8 cellular contexts compared by ENCODE assay signal in genomic region chr19:45817010-45817724, GRCh38. TPM values are rescaled to one million over a fixed set of nuclear protein-coding genes. Genes with fewer than 3 reads are reported as not detected.
A peak's percentile ranks its signal among the peaks of the same experiment; 100 is the strongest.
DNase-seq lines count a peak whose midpoint lies in the region; ATAC-seq and TF ChIP-seq lines count a peak whose summit lies in the region.

No MANE protein-coding gene starts in this region.

- H3K9me3 Mint-ChIP-seq in activated naive CD8-positive, alpha-beta T cell (ENCODE audit: low read depth): no peaks in the 10 kb centered on the region

- H3K27me3 ChIP-seq in GM06990 (replicated peaks; ENCODE audit: control insufficient read depth, insufficient read depth, low read length) (no peaks in the 10 kb centered on the region), cardiac muscle cell (no peaks in the 10 kb centered on the region), aorta (ENCODE audit: control insufficient read depth in 1 of 2, insufficient read depth in 2 of 2, low read length in 1 of 2) (no peaks in the 10 kb centered on the region)

- ATAC-seq in HG02588 (IDR thresholded peaks at IDR 0.05; ENCODE audit: unreplicated experiment) (peak; percentile 68), aorta (ENCODE audit: low FRiP score) (peak; percentile 92)

- H3K36me3 ChIP-seq in GM06990 (ENCODE audit: control insufficient read depth, insufficient read depth, low read length): peaks cover 23% of the 10 kb centered on the region
- H3K36me3 ChIP-seq in cardiac muscle cell: peaks cover 3% of the 10 kb centered on the region
- no peaks in the 10 kb centered on the region for H3K36me3 ChIP-seq in aorta (ENCODE audit: control insufficient read depth in 1 of 2, insufficient read depth in 2 of 2, low read length in 1 of 2)

- H3K4me1 ChIP-seq in cardiac muscle cell (ENCODE audit: low read depth) (peaks cover 20% of the 10 kb centered on the region), aorta (ENCODE audit: control insufficient read depth in 1 of 2, insufficient read depth in 2 of 2, low read length in 2 of 2) (no peaks in the 10 kb centered on the region)

- TF ChIP-seq CTCF in GM06990 (IDR thresholded peaks at IDR 0.05; ENCODE audit: insufficient read depth, low read length, poor library complexity, severe bottlenecking) (peak; percentile 99), cardiac muscle cell (IDR thresholded peaks at IDR 0.05; ENCODE audit: low read depth, low read length) (peak; percentile 99)

- peaks cover 2% of the 10 kb centered on the region for H3K36me3 Mint-ChIP-seq in activated naive CD8-positive, alpha-beta T cell

- DNase-seq in GM06990 (ENCODE audit: extremely low read depth, insufficient read length) (peak; percentile 80), NCI-H1092 (lab: John Stamatoyannopoulos, UW) (peak; percentile 70), SKM-1 treated with dmso at 0.1 percent for 144 hours (lab: John Stamatoyannopoulos, UW; ENCODE audit: unreplicated experiment) (peak; percentile 71), cardiac muscle cell (ENCODE audit: low read depth in 1 of 2, low spot score in 1 of 2) (peak; percentile 96), posterior vena cava (ENCODE audit: low spot score) (peak; percentile 98), aorta (peak; percentile 96 to 98)

- H3K27ac ChIP-seq in cardiac muscle cell (peak overlapping the region; percentile 74), aorta (ENCODE audit: low read depth in 1 of 2, low read length in 2 of 2) (no peak overlapping the region)

- no peak overlapping the region for H3K27ac Mint-ChIP-seq in activated naive CD8-positive, alpha-beta T cell

- peaks cover 4% of the 10 kb centered on the region for H3K4me1 Mint-ChIP-seq in activated naive CD8-positive, alpha-beta T cell (ENCODE audit: low read depth)

- H3K27me3 Mint-ChIP-seq in activated naive CD8-positive, alpha-beta T cell: peaks cover 5% of the 10 kb centered on the region

- H3K4me3 Mint-ChIP-seq in activated naive CD8-positive, alpha-beta T cell: peak overlapping the region; percentile 38

- no peaks in the 10 kb centered on the region for H3K9me3 ChIP-seq in cardiac muscle cell (ENCODE audit: low read depth)
- H3K9me3 ChIP-seq in aorta (ENCODE audit: control insufficient read depth, low read length): no peaks in the 10 kb centered on the region

- intact Hi-C loops in posterior vena cava (cut with DNase I) (no loop called here), aorta (cut with DNase I) (loop anchor here in 1 of 2 donors (5.0 kb wide), 1 partner anchor 65 kb away; no protein-coding TSS in a partner anchor)

- 24 to 26% methylated on average over 24 of the region's 24 CpGs for WGBS in aorta, 2 donors

- H3K4me3 ChIP-seq in GM06990 (replicated peaks; ENCODE audit: low read depth, low read length): no peak overlapping the region
- H3K4me3 ChIP-seq in cardiac muscle cell: no peak overlapping the region
- no peak overlapping the region for H3K4me3 ChIP-seq in aorta (ENCODE audit: low read length in 2 of 2)

RNA-seq across cellular contexts. Expression of gene RSPH6A, which starts 2.1 kb away (rescaled TPM):
- 0.07 and 0.27 TPM in 2 replicates for total RNA-seq in cardiac muscle cell
- 0.45 TPM in 1 of 2 replicates, not detected in the other for polyA plus RNA-seq in cardiac muscle cell
- not detected for total RNA-seq in posterior vena cava
- total RNA-seq in aorta: under 1 TPM; 0.15 to 0.23 TPM
- polyA plus RNA-seq in aorta: not detected

RNA-seq across cellular contexts. Expression of gene DMWD, which starts 24.5 kb away (rescaled TPM):
- 65.1 and 112 TPM in 2 replicates for total RNA-seq in cardiac muscle cell
- polyA plus RNA-seq in cardiac muscle cell: 138 and 163 TPM in 2 replicates
- total RNA-seq in posterior vena cava: 10 to 100 TPM; 50.9 to 61.1 TPM
- total RNA-seq in aorta: 10 to 100 TPM; 70.7 TPM
- 10 to 100 TPM; 20.9 to 62.2 TPM for polyA plus RNA-seq in aorta

RNA-seq across cellular contexts. Expression of gene DMPK, which starts 34.9 kb away (rescaled TPM):
- total RNA-seq in cardiac muscle cell: 92.7 and 142 TPM in 2 replicates
- polyA plus RNA-seq in cardiac muscle cell: 94.9 and 98.7 TPM in 2 replicates
- total RNA-seq in posterior vena cava: 100 to 1,000 TPM; 218 to 281 TPM
- total RNA-seq in aorta: 100 to 1,000 TPM; 155 to 215 TPM
- 100 to 1,000 TPM; 139 to 408 TPM for polyA plus RNA-seq in aorta

RNA-seq across cellular contexts. Expression of gene SYMPK, which starts 45.8 kb away (rescaled TPM):
- 43.2 and 78.7 TPM in 2 replicates for total RNA-seq in cardiac muscle cell
- polyA plus RNA-seq in cardiac muscle cell: 66.6 and 76.4 TPM in 2 replicates
- 10 to 100 TPM; 41.2 to 44.6 TPM for total RNA-seq in posterior vena cava
- 10 to 100 TPM; 49.8 to 52.0 TPM for total RNA-seq in aorta
- 10 to 100 TPM; 22.4 to 98.6 TPM for polyA plus RNA-seq in aorta

RNA-seq across cellular contexts. Expression of gene FOXA3, which starts 47.0 kb away (rescaled TPM):
- 0.49 and 1.6 TPM in 2 replicates for total RNA-seq in cardiac muscle cell
- 1.3 and 1.9 TPM in 2 replicates for polyA plus RNA-seq in cardiac muscle cell
- not detected for total RNA-seq in posterior vena cava
- total RNA-seq in aorta: under 1 TPM in 1 of 2 donors, not detected in 1; 0.23 TPM
- 1 to 10 TPM in 1 of 2 donors, not detected in 1; 3.6 TPM for polyA plus RNA-seq in aorta
